Comparison of ENCODE assay signal across 8 cellular contexts in genomic region chrX:71254092-71254941, GRCh38. TPM values are rescaled to one million over a fixed set of nuclear protein-coding genes. Genes with fewer than 3 reads are reported as not detected.
A peak's percentile ranks its signal among the peaks of the same experiment; 100 is the strongest.
DNase-seq lines count a peak whose midpoint lies in the region; ATAC-seq and TF ChIP-seq lines count a peak whose summit lies in the region.

Gene ZMYM3, minus strand, starts transcription at chrX:71254140. Its CDS starts 885 bp downstream, at chrX:71253255.

- H3K27ac Mint-ChIP-seq in T-helper 17 cell (peak within 1 kb of the TSS; percentile 93), progenitor cell of endocrine pancreas (peak within 1 kb of the TSS; percentile 91)

- H3K4me1 Mint-ChIP-seq in T-helper 17 cell (peaks cover 15% of the 10 kb centered on the region), progenitor cell of endocrine pancreas (ENCODE audit: low read depth) (peaks cover 22% of the 10 kb centered on the region)

- H3K4me3 Mint-ChIP-seq in T-helper 17 cell, result peak within 1 kb of the TSS; percentile 96
- H3K4me3 Mint-ChIP-seq in progenitor cell of endocrine pancreas (ENCODE audit: low read depth), result peak within 1 kb of the TSS; percentile 96

- H3K36me3 ChIP-seq in upper lobe of right lung, result no peaks in the 10 kb centered on the region

- TF ChIP-seq CTCF in progenitor cell of endocrine pancreas (IDR thresholded peaks at IDR 0.05; ENCODE audit: unreplicated experiment) (no peak), upper lobe of right lung (IDR thresholded peaks at IDR 0.05) (no peak)

- intact Hi-C loops in left cardiac atrium (cut with DNase I), result loop anchor here (10.0 kb wide), 1 partner anchor 110 kb away; the partner anchor contains the start of gene TAF1 (in 2 of the 2)
- intact Hi-C loops in upper lobe of right lung (cut with DNase I), result no loop called here

- H3K27ac ChIP-seq in upper lobe of right lung, result peak within 1 kb of the TSS; percentile 81

- H3K4me1 ChIP-seq in upper lobe of right lung, result no peaks in the 10 kb centered on the region

- ATAC-seq in GM18502 (IDR thresholded peaks at IDR 0.05; ENCODE audit: poor library complexity, unreplicated experiment) (peak; percentile 80), HG02938 (IDR thresholded peaks at IDR 0.05; ENCODE audit: unreplicated experiment) (peak; percentile 71), T-helper 17 cell (peak; percentile 87), left cardiac atrium (peak; percentile 95 to 97), upper lobe of right lung (peak; percentile 96)

- no peaks in the 10 kb centered on the region for H3K27me3 ChIP-seq in upper lobe of right lung

- H3K4me3 ChIP-seq in upper lobe of right lung, result peak within 1 kb of the TSS; percentile 63

- DNase-seq in NCI-H187 (lab: John Stamatoyannopoulos, UW) (peak; percentile 53 to 55), T-helper 17 cell (peak; percentile 55 to 70 (median 66)), amygdala (lab: John Stamatoyannopoulos, UW) (peak in 55 of 56 donors; percentile 5 to 88 (median 70)), left cardiac atrium (peak; percentile 88), progenitor cell of endocrine pancreas (ENCODE audit: low spot score, unreplicated experiment) (peak; percentile 70), upper lobe of right lung (peak; percentile 93)

- H3K36me3 Mint-ChIP-seq in T-helper 17 cell (ENCODE audit: low read depth) (no peaks in the 10 kb centered on the region), progenitor cell of endocrine pancreas (ENCODE audit: insufficient read depth) (peaks cover 6% of the 10 kb centered on the region)

- H3K27me3 Mint-ChIP-seq in T-helper 17 cell, result no peaks in the 10 kb centered on the region
- H3K27me3 Mint-ChIP-seq in progenitor cell of endocrine pancreas, result no peaks in the 10 kb centered on the region

- H3K9me3 ChIP-seq in T-helper 17 cell (ENCODE audit: control insufficient read depth, low read length, poor library complexity, severe bottlenecking) (no peaks in the 10 kb centered on the region), upper lobe of right lung (no peaks in the 10 kb centered on the region)

- H3K9me3 Mint-ChIP-seq in progenitor cell of endocrine pancreas (ENCODE audit: low read depth), result peaks cover 7% of the 10 kb centered on the region

RNA-seq across cellular contexts. Expression of gene ZMYM3, which starts in this region (rescaled TPM):
- total RNA-seq in T-helper 17 cell, result 10 to 100 TPM; 15.2 to 18.1 TPM
- total RNA-seq in left cardiac atrium, result 10 to 100 TPM; 11.9 to 13.6 TPM
- total RNA-seq in progenitor cell of endocrine pancreas, result 88.9 and 92.4 TPM in 2 replicates
- total RNA-seq in upper lobe of right lung, result 24.9 TPM

Comparison
In these comparisons a context has a peak if more than half of its experiments do, and no peak if none do; other contexts are left out.
1. Peak in every context shown above with its lines: DNase-seq, ATAC-seq, H3K4me3 ChIP-seq and H3K27ac ChIP-seq.